Comparison of ENCODE assay signal across 10 cellular contexts in the genomic region with DNA sequence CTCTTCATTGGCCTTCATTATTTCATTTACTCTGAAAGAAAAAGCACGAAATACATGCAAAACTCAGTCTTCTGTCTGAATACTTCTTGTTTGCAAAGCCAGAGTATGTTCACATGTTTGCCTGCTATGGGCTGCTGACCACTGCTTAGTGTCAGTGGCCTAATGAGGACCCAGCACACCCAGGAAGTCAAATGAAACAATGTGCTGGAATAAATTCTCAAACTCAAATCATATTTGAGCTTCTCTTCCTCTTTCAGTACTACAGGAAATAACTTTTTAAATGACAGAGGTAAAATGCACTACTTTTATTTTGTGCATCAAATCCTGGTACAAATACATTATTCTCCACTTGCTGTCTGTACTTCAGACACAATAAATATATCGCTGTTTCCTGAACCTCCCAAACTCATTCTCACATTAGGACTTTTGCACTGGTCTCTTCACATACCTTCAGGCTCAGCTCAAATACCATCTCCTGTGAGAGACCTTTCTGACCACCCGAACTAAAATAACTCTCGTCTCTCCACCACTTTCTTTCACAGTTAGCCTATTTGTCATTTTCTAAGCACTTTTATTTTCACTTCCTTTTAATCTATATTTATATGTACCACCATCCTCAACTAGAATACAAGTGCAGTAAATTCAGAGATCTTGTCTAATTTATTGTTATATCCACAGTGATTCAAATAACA.
DNase-seq lines count a peak whose midpoint lies in the region; ATAC-seq and TF ChIP-seq lines count a peak whose summit lies in the region.
"Had no signal": no experiment of that assay in that cellular context is flagged by ENCODE, and none has a peak within 500 bp of the region (broad histone marks: within the 10 kb centered on the region; RNA-seq: fewer than 3 reads in every experiment).

No MANE protein-coding gene starts in this region.

- H3K27ac ChIP-seq in BLaER1 (no peak overlapping the region), foreskin keratinocyte (no peak overlapping the region)
- H3K27ac ChIP-seq in effector memory CD4-positive, alpha-beta T cell (ENCODE audit: insufficient read depth, low read length, poor library complexity, severe bottlenecking), result no peak overlapping the region
- H3K27ac ChIP-seq: esophagus muscularis mucosa, ovary had no signal

- TF ChIP-seq CTCF in foreskin keratinocyte (conservative IDR thresholded peaks at IDR 0.05), result no peak

- H3K9ac ChIP-seq in BLaER1, result no peak overlapping the region

- no peaks in the 10 kb centered on the region for H3K36me3 ChIP-seq in BLaER1
- H3K36me3 ChIP-seq in effector memory CD4-positive, alpha-beta T cell (ENCODE audit: control insufficient read depth, insufficient read depth, low read length), result no peaks in the 10 kb centered on the region
- H3K36me3 ChIP-seq: esophagus muscularis mucosa, ovary had no signal

- H3K9me3 ChIP-seq in BLaER1, result no peaks in the 10 kb centered on the region
- no peaks in the 10 kb centered on the region for H3K9me3 ChIP-seq in effector memory CD4-positive, alpha-beta T cell (ENCODE audit: control insufficient read depth, low read length)
- H3K9me3 ChIP-seq: esophagus muscularis mucosa, ovary had no signal

- peak; percentile 85 for ATAC-seq in GM19324 (IDR thresholded peaks at IDR 0.05; ENCODE audit: low FRiP score, unreplicated experiment)
- peak; percentile 76 for ATAC-seq in HG02763 (IDR thresholded peaks at IDR 0.05; ENCODE audit: unreplicated experiment)
- peak; percentile 84 for ATAC-seq in HG03520 (IDR thresholded peaks at IDR 0.05; ENCODE audit: unreplicated experiment)
- no peak for ATAC-seq in foreskin keratinocyte

- DNase-seq in foreskin keratinocyte (no peak), Ammon's horn (ENCODE audit: low spot score) (no peak), hepatic stellate cell (ENCODE audit: low spot score) (no peak)
- no peak for DNase-seq in effector memory CD4-positive, alpha-beta T cell
- DNase-seq: ovary had no signal

- H3K4me1 ChIP-seq in BLaER1, result peaks cover 7% of the 10 kb centered on the region; the same call in 1 of the 2 replicates
- H3K4me1 ChIP-seq in foreskin keratinocyte, result no peaks in the 10 kb centered on the region
- H3K4me1 ChIP-seq in effector memory CD4-positive, alpha-beta T cell (ENCODE audit: control insufficient read depth, insufficient read depth, low read length, poor library complexity, severe bottlenecking), result no peaks in the 10 kb centered on the region
- H3K4me1 ChIP-seq: esophagus muscularis mucosa had no signal

- no peaks in the 10 kb centered on the region for H4K20me1 ChIP-seq in BLaER1

- H3K27me3 ChIP-seq in BLaER1 (no peaks in the 10 kb centered on the region), foreskin keratinocyte (no peaks in the 10 kb centered on the region)
- no peaks in the 10 kb centered on the region for H3K27me3 ChIP-seq in effector memory CD4-positive, alpha-beta T cell (replicated peaks; ENCODE audit: control insufficient read depth, insufficient read depth, low read length, poor library complexity, severe bottlenecking)
- H3K27me3 ChIP-seq: esophagus muscularis mucosa, ovary had no signal

- H3K4me3 ChIP-seq in BLaER1, result no peak overlapping the region
- no peak overlapping the region for H3K4me3 ChIP-seq in effector memory CD4-positive, alpha-beta T cell (ENCODE audit: insufficient read depth, low read depth, low read length, poor library complexity, severe bottlenecking)
- H3K4me3 ChIP-seq: esophagus muscularis mucosa, ovary had no signal

- peak overlapping the region; percentile 29 for H3K4me2 ChIP-seq in BLaER1
